Comparison of ENCODE assay signal across 9 cellular contexts in the genomic region with DNA sequence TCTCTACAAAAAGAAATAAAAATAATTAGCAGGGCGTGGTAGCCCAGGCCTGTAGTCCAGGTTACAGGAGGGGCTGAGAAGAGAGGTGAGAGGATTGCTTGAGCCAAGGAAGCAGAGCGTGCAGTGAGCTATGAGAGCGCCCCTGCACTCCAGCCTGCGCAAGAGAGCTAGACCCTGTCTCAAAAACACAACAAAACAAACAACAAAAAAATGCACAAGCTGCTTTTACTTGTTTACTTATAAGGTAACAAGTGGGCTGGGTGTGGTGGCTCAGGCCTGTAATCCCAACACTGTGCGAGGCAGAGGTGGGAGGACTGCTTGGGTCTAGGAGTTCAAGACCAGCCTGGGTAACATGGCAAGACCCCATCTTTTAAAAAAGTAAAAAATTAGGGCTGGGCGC. TPM values are rescaled to one million over a fixed set of nuclear protein-coding genes. Genes with fewer than 3 reads are reported as not detected.
DNase-seq lines count a peak whose midpoint lies in the region; ATAC-seq and TF ChIP-seq lines count a peak whose summit lies in the region.
"Had no signal": no experiment of that assay in that cellular context is flagged by ENCODE, and none has a peak within 500 bp of the region (broad histone marks: within the 10 kb centered on the region; RNA-seq: fewer than 3 reads in every experiment).

No MANE protein-coding gene starts in this region.

- peak overlapping the region; percentile 95 for H3K27ac ChIP-seq in VCaP

- H3K27me3 Mint-ChIP-seq in glutamatergic neuron (ENCODE audit: unreplicated experiment), result peaks cover 2% of the 10 kb centered on the region
- H3K27me3 Mint-ChIP-seq in stimulated activated naive CD8-positive, alpha-beta T cell treated with anti-CD3 and anti-CD28 coated beads, Interleukin-15, amount 100 ng/mL, for 72 hours, result no peaks in the 10 kb centered on the region

- H3K9me3 Mint-ChIP-seq in glutamatergic neuron (ENCODE audit: unreplicated experiment), result peaks cover 4% of the 10 kb centered on the region
- H3K9me3 Mint-ChIP-seq in stimulated activated naive CD8-positive, alpha-beta T cell treated with anti-CD3 and anti-CD28 coated beads, Interleukin-15, amount 100 ng/mL, for 72 hours, result no peaks in the 10 kb centered on the region

- peaks cover 8% of the 10 kb centered on the region for H3K4me1 Mint-ChIP-seq in glutamatergic neuron (ENCODE audit: low read depth, unreplicated experiment)
- peaks cover 70% of the 10 kb centered on the region for H3K4me1 Mint-ChIP-seq in stimulated activated naive CD8-positive, alpha-beta T cell treated with anti-CD3 and anti-CD28 coated beads, Interleukin-15, amount 100 ng/mL, for 72 hours

- ATAC-seq in stimulated activated naive CD8-positive, alpha-beta T cell treated with anti-CD3 and anti-CD28 coated beads, Interleukin-15, amount 100 ng/mL, for 72 hours, result peak; percentile 36
- ATAC-seq in HG03196 (IDR thresholded peaks at IDR 0.05; ENCODE audit: unreplicated experiment), result no peak

- TF ChIP-seq CTCF in VCaP (conservative IDR thresholded peaks at IDR 0.05) (no peak), glutamatergic neuron (IDR thresholded peaks at IDR 0.05; ENCODE audit: partially characterized antibody, unreplicated experiment) (no peak)

- H3K36me3 Mint-ChIP-seq in glutamatergic neuron (ENCODE audit: unreplicated experiment), result no peaks in the 10 kb centered on the region

- DNase-seq in NCI-H748 (lab: John Stamatoyannopoulos, UW; ENCODE audit: unreplicated experiment) (peak; percentile 31), NCI-H748 treated with DMSO at 0.1 percent for 48 hours (lab: John Stamatoyannopoulos, UW) (no peak), glutamatergic neuron (no peak), SK-N-DZ (ENCODE audit: low spot score) (no peak)
- DNase-seq in stimulated activated naive CD8-positive, alpha-beta T cell treated with anti-CD3 and anti-CD28 coated beads, Interleukin-15, amount 100 ng/mL, for 72 hours, result no peak
- DNase-seq in central memory CD4-positive, alpha-beta T cell, result no peak
- DNase-seq: islet precursor cell had no signal

- no peak overlapping the region for H3K27ac Mint-ChIP-seq in glutamatergic neuron (ENCODE audit: unreplicated experiment)
- peak overlapping the region; percentile 94 to 97 for H3K27ac Mint-ChIP-seq in stimulated activated naive CD8-positive, alpha-beta T cell treated with anti-CD3 and anti-CD28 coated beads, Interleukin-15, amount 100 ng/mL, for 72 hours

- peak overlapping the region; percentile 59 for H3K4me3 Mint-ChIP-seq in glutamatergic neuron (ENCODE audit: unreplicated experiment)
- H3K4me3 Mint-ChIP-seq in stimulated activated naive CD8-positive, alpha-beta T cell treated with anti-CD3 and anti-CD28 coated beads, Interleukin-15, amount 100 ng/mL, for 72 hours, result peak overlapping the region; percentile 85 to 92

RNA-seq across cellular contexts. Expression of a gene that starts 1.7 kb away (rescaled TPM):
- total RNA-seq in glutamatergic neuron (ENCODE audit: unreplicated experiment), result 57.2 TPM
- polyA plus RNA-seq in SK-N-DZ (2014; cell fraction: cytosol; rRNA removed), result 36.9 and 43.2 TPM in 2 replicates
- polyA plus RNA-seq in SK-N-DZ (2014; cell fraction: nucleus; rRNA removed), result 62.1 and 102 TPM in 2 replicates
